In genomic region chr19:16327911-16328823, GRCh38 we compare ENCODE assay signal across 8 cellular contexts. TPM values are rescaled to one million over a fixed set of nuclear protein-coding genes. Genes with fewer than 3 reads are reported as not detected.
DNase-seq lines count a peak whose midpoint lies in the region; ATAC-seq lines count a peak whose summit lies in the region.

No MANE protein-coding gene starts in this region.

- peaks cover 51% of the 10 kb centered on the region for H3K36me3 Mint-ChIP-seq in T-helper 2 cell treated with Interferon-gamma antibody and Interleukin-4, amounts not matched to agents 5 μg/mL and 100 μg/mL, for 36 hours (ENCODE audit: low read depth)

- peaks cover 10% of the 10 kb centered on the region for H3K36me3 ChIP-seq in thymus (ENCODE audit: control insufficient read depth, insufficient read depth)

- no peaks in the 10 kb centered on the region for H3K9me3 Mint-ChIP-seq in T-helper 2 cell treated with Interferon-gamma antibody and Interleukin-4, amounts not matched to agents 5 μg/mL and 100 μg/mL, for 36 hours

- ATAC-seq in HG03378 (IDR thresholded peaks at IDR 0.05; ENCODE audit: unreplicated experiment), result no peak

- H3K4me3 ChIP-seq in thymus (ENCODE audit: low read length), result peak overlapping the region; percentile 63

- peaks cover 27% of the 10 kb centered on the region for H3K27me3 Mint-ChIP-seq in T-helper 2 cell treated with Interferon-gamma antibody and Interleukin-4, amounts not matched to agents 5 μg/mL and 100 μg/mL, for 36 hours (ENCODE audit: low read depth)

- peak overlapping the region; percentile 96 for H3K4me3 Mint-ChIP-seq in T-helper 2 cell treated with Interferon-gamma antibody and Interleukin-4, amounts not matched to agents 5 μg/mL and 100 μg/mL, for 36 hours

- peaks cover 1% of the 10 kb centered on the region for H3K9me3 ChIP-seq in thymus (ENCODE audit: control insufficient read depth)

- H3K27ac ChIP-seq in cingulate gyrus (ENCODE audit: low read depth, low read length) (peak overlapping the region; percentile 15), thymus (ENCODE audit: low read depth) (peak overlapping the region; percentile 79)

- H3K4me1 Mint-ChIP-seq in T-helper 2 cell treated with Interferon-gamma antibody and Interleukin-4, amounts not matched to agents 5 μg/mL and 100 μg/mL, for 36 hours (ENCODE audit: low read depth), result peaks cover 52% of the 10 kb centered on the region

- WGBS in thymus, result 6% methylated on average over 20 of the region's 20 CpGs

- DNase-seq in H4 (ENCODE audit: low spot score) (peak; percentile 43), midbrain (lab: John Stamatoyannopoulos, UW) (peak; percentile 29), SK-N-DZ (ENCODE audit: low spot score) (no peak), OCI-M2 (lab: John Stamatoyannopoulos, UW; ENCODE audit: unreplicated experiment) (no peak)
- DNase-seq in T-helper 2 cell treated with Interferon-gamma antibody and Interleukin-4, amounts not matched to agents 5 μg/mL and 100 μg/mL, for 36 hours (ENCODE audit: low spot score), result peak; percentile 60

- H3K27me3 ChIP-seq in thymus (ENCODE audit: control insufficient read depth, insufficient read depth), result peaks cover 41% of the 10 kb centered on the region

- peak overlapping the region; percentile 93 for H3K27ac Mint-ChIP-seq in T-helper 2 cell treated with Interferon-gamma antibody and Interleukin-4, amounts not matched to agents 5 μg/mL and 100 μg/mL, for 36 hours

- peaks cover 18% of the 10 kb centered on the region for H3K4me1 ChIP-seq in thymus (ENCODE audit: control insufficient read depth, insufficient read depth, low read length)

RNA-seq across cellular contexts. Expression of gene KLF2, which starts 3.5 kb away (rescaled TPM):
- total RNA-seq in H4 (2014; rRNA removed; shearing (Covaris generic)), result 0.23 and 1.1 TPM in 2 replicates
- 16.5 TPM for polyA plus RNA-seq in thymus
- not detected in 2 replicates for polyA plus RNA-seq in SK-N-DZ (2014; cell fraction: cytosol; rRNA removed)
- polyA plus RNA-seq in SK-N-DZ (2014; cell fraction: nucleus; rRNA removed), result not detected in 2 replicates

Comparison
In these comparisons a context has a peak if more than half of its experiments do, and no peak if none do; other contexts are left out.
1. DNase-seq: peak in H4 (single experiment), T-helper 2 cell treated with Interferon-gamma antibody and Interleukin-4, amounts not matched to agents 5 μg/mL and 100 μg/mL, for 36 hours (single experiment) and midbrain (single experiment); none in SK-N-DZ (single experiment) and OCI-M2 (single experiment).